Comparison of ENCODE assay signal across 8 cellular contexts in genomic region chr1:100952970-100953369, GRCh38. TPM values are rescaled to one million over a fixed set of nuclear protein-coding genes. Genes with fewer than 3 reads are reported as not detected.
DNase-seq lines count a peak whose midpoint lies in the region; ATAC-seq and TF ChIP-seq lines count a peak whose summit lies in the region.
"Not testable (repeated sequence)": the region's sequence is repeated elsewhere in the genome, so short reads cannot be mapped to it uniquely, and the experiment has no call there.

No MANE protein-coding gene starts in this region.

- H2AFZ ChIP-seq in H9 (ENCODE audit: low read length), result not testable (repeated sequence)

- H3K27ac ChIP-seq in CD4-positive, alpha-beta T cell (ENCODE audit: low read depth, low read length), result not testable (repeated sequence)
- peak overlapping the region; percentile 45 for H3K27ac ChIP-seq in H9 (ENCODE audit: insufficient read length, low read depth, low read length)

- H3K79me1 ChIP-seq in H9 (ENCODE audit: insufficient read depth, low read depth, low read length, poor library complexity, severe bottlenecking), result not testable (repeated sequence)

- POLR2A ChIA-PET in CD4-positive, alpha-beta T cell (lab: Charles Lee), result interaction anchor here (0.9 kb wide), 1 partner anchor 10 kb away, joined by 3 read pairs; no protein-coding TSS in a partner anchor
- POLR2A ChIA-PET in activated B cell treated with CpG ODN at 0.5 μM for 24 hours (lab: Charles Lee), result not testable (repeated sequence)

- not testable (repeated sequence) for H4K8ac ChIP-seq in H9 (replicated peaks; ENCODE audit: insufficient read length, low read depth, low read length)

- not testable (repeated sequence) for H3K27me3 ChIP-seq in CD4-positive, alpha-beta T cell (ENCODE audit: control insufficient read depth, insufficient read depth, low read length); H9 (ENCODE audit: insufficient read depth, low read length)

- not testable (repeated sequence) for H3K14ac ChIP-seq in H9 (ENCODE audit: insufficient read depth, low read length)

- H3K23me2 ChIP-seq in H9 (ENCODE audit: insufficient read length, low read depth, low read length, poor library complexity, severe bottlenecking), result not testable (repeated sequence)

- not testable (repeated sequence) for H3K4me3 ChIP-seq in epithelial cell of esophagus (ENCODE audit: low read length)

- H2BK120ac ChIP-seq in H9 (ENCODE audit: low read depth, low read length, poor library complexity, severe bottlenecking), result not testable (repeated sequence)

- peak overlapping the region; percentile 3 for H3K4me3 Mint-ChIP-seq in CD4-positive, alpha-beta T cell
- H3K4me3 Mint-ChIP-seq in H9; activated B cell treated with CpG ODN at 0.5 μM for 24 hours; activated T-cell treated with anti-CD3 and anti-CD28 coated beads, Interleukin-2, amount 50 U/mL, for 4 hours; activated naive CD8-positive, alpha-beta T cell treated with anti-CD3 and anti-CD28 coated beads, Interleukin-2, amount 50 U/mL, for 24 hours; natural killer cell: not testable (repeated sequence)

- WGBS in H9 (ENCODE audit: extremely low coverage, insufficient read length, low lambda C conversion rate), result no CpG with 5 or more reads among the region's 1 CpG

- H3K23ac ChIP-seq in H9 (ENCODE audit: insufficient read length, low read depth, low read length), result not testable (repeated sequence)

- not testable (repeated sequence) for H3K18ac ChIP-seq in H9 (ENCODE audit: insufficient read length, low read depth, low read length)

- H3K4me1 Mint-ChIP-seq in CD4-positive, alpha-beta T cell (ENCODE audit: low read depth), result peaks cover 66% of the 10 kb centered on the region
- peaks cover 53 to 57% of the 10 kb centered on the region in 2 experiments for H3K4me1 Mint-ChIP-seq in H9
- H3K4me1 Mint-ChIP-seq in activated B cell treated with CpG ODN at 0.5 μM for 24 hours, result peaks cover 48% of the 10 kb centered on the region
- H3K4me1 Mint-ChIP-seq in activated T-cell treated with anti-CD3 and anti-CD28 coated beads, Interleukin-2, amount 50 U/mL, for 4 hours (ENCODE audit: low read depth), result peaks cover 58% of the 10 kb centered on the region
- H3K4me1 Mint-ChIP-seq in activated naive CD8-positive, alpha-beta T cell treated with anti-CD3 and anti-CD28 coated beads, Interleukin-2, amount 50 U/mL, for 24 hours, result peaks cover 74% of the 10 kb centered on the region
- peaks cover 51 to 56% of the 10 kb centered on the region in 2 donors for H3K4me1 Mint-ChIP-seq in natural killer cell

- not testable (repeated sequence) for H3K27me3 Mint-ChIP-seq in CD4-positive, alpha-beta T cell; H9 (ENCODE audit: low read depth); activated B cell treated with CpG ODN at 0.5 μM for 24 hours; activated T-cell treated with anti-CD3 and anti-CD28 coated beads, Interleukin-2, amount 50 U/mL, for 4 hours (ENCODE audit: low read depth); activated naive CD8-positive, alpha-beta T cell treated with anti-CD3 and anti-CD28 coated beads, Interleukin-2, amount 50 U/mL, for 24 hours; natural killer cell (ENCODE audit: low read depth in 2 of 2)

- ATAC-seq in CD4-positive, alpha-beta T cell (ENCODE audit: poor library complexity); activated B cell treated with CpG ODN at 0.5 μM for 24 hours (ENCODE audit: low read depth): not testable (repeated sequence)
- peak; percentile 83 to 87 for ATAC-seq in activated T-cell treated with anti-CD3 and anti-CD28 coated beads, Interleukin-2, amount 50 U/mL, for 4 hours
- peak; percentile 92 for ATAC-seq in activated naive CD8-positive, alpha-beta T cell treated with anti-CD3 and anti-CD28 coated beads, Interleukin-2, amount 50 U/mL, for 24 hours
- peak in 2 of 3 donors; percentile 15 to 46 for ATAC-seq in natural killer cell

- H3K9me3 ChIP-seq in CD4-positive, alpha-beta T cell (ENCODE audit: control insufficient read depth, low read length), result peaks cover 17% of the 10 kb centered on the region
- H3K9me3 ChIP-seq in H9 (ENCODE audit: control insufficient read depth, low read depth, low read length), result not testable (repeated sequence)

- not testable (repeated sequence) for H4K91ac ChIP-seq in H9 (ENCODE audit: insufficient read length, low read depth, low read length)

- not testable (repeated sequence) for TF ChIP-seq CTCF in CD4-positive, alpha-beta T cell (IDR thresholded peaks at IDR 0.05); H9 (conservative IDR thresholded peaks at IDR 0.05); activated B cell treated with CpG ODN at 0.5 μM for 24 hours (IDR thresholded peaks at IDR 0.05); epithelial cell of esophagus (IDR thresholded peaks at IDR 0.05; ENCODE audit: insufficient read depth, low read depth, low read length, missing control alignments); natural killer cell (IDR thresholded peaks at IDR 0.05)

- H4K20me1 ChIP-seq in H9 (ENCODE audit: control insufficient read depth, insufficient read depth, insufficient read length), result not testable (repeated sequence)

- H3T11ph ChIP-seq in H9 (ENCODE audit: low read length), result not testable (repeated sequence)

- H2BK12ac ChIP-seq in H9 (ENCODE audit: insufficient read length, low read depth, low read length), result not testable (repeated sequence)

- not testable (repeated sequence) for H3K56ac ChIP-seq in H9 (ENCODE audit: insufficient read length, low read depth, low read length)

- H2AK5ac ChIP-seq in H9 (ENCODE audit: insufficient read length, low read length), result not testable (repeated sequence)

- intact Hi-C loops in CD4-positive, alpha-beta T cell (cut with DNase I, micrococcal nuclease); activated B cell treated with CpG ODN at 0.5 μM for 24 hours (cut with micrococcal nuclease); natural killer cell (cut with micrococcal nuclease): not testable (repeated sequence)

- H3K9ac ChIP-seq in H9 (ENCODE audit: extremely low read depth, insufficient read length, low read length), result not testable (repeated sequence)

- CTCF ChIA-PET in CD4-positive, alpha-beta T cell (lab: Charles Lee); activated B cell treated with CpG ODN at 0.5 μM for 24 hours (lab: Charles Lee): not testable (repeated sequence)

- DNase-seq in CD4-positive, alpha-beta T cell; H9; activated B cell treated with CpG ODN at 0.5 μM for 24 hours; activated T-cell treated with anti-CD3 and anti-CD28 coated beads, Interleukin-2, amount 50 U/mL, for 4 hours; activated naive CD8-positive, alpha-beta T cell treated with anti-CD3 and anti-CD28 coated beads, Interleukin-2, amount 50 U/mL, for 24 hours; natural killer cell: not testable (repeated sequence)
- peak; percentile 78 for DNase-seq in epithelial cell of esophagus (ENCODE audit: low read depth)
- DNase-seq in stimulated activated CD4-positive, alpha-beta T cell treated with anti-CD3 and anti-CD28 coated beads, Interleukin-4, amount 100 ng/mL, for 24 hours, result peak; percentile 32

- H3K4me2 ChIP-seq in H9 (ENCODE audit: insufficient read depth, insufficient read length, low read length), result not testable (repeated sequence)

- H3K4ac ChIP-seq in H9 (ENCODE audit: low read depth, low read length), result not testable (repeated sequence)

- H2BK15ac ChIP-seq in H9 (ENCODE audit: low read depth, low read length), result not testable (repeated sequence)

- H2BK5ac ChIP-seq in H9 (ENCODE audit: insufficient read length, low read length), result not testable (repeated sequence)

- not testable (repeated sequence) for H4K5ac ChIP-seq in H9 (ENCODE audit: insufficient read length, low read depth, low read length)

- not testable (repeated sequence) for H2BK20ac ChIP-seq in H9 (ENCODE audit: low read depth, low read length, poor library complexity, severe bottlenecking)

- peaks cover 21% of the 10 kb centered on the region for H3K9me3 Mint-ChIP-seq in CD4-positive, alpha-beta T cell
- not testable (repeated sequence) for H3K9me3 Mint-ChIP-seq in H9, natural killer cell
- H3K9me3 Mint-ChIP-seq in activated B cell treated with CpG ODN at 0.5 μM for 24 hours, result peaks cover 10% of the 10 kb centered on the region
- peaks cover 28% of the 10 kb centered on the region for H3K9me3 Mint-ChIP-seq in activated T-cell treated with anti-CD3 and anti-CD28 coated beads, Interleukin-2, amount 50 U/mL, for 4 hours
- peaks cover 43% of the 10 kb centered on the region for H3K9me3 Mint-ChIP-seq in activated naive CD8-positive, alpha-beta T cell treated with anti-CD3 and anti-CD28 coated beads, Interleukin-2, amount 50 U/mL, for 24 hours

- peaks cover 13% of the 10 kb centered on the region; the same call in 1 of the 2 replicates for H3K4me1 ChIP-seq in H9 (ENCODE audit: insufficient read depth, low read length)

- H3K36me3 Mint-ChIP-seq in CD4-positive, alpha-beta T cell (ENCODE audit: low read depth), result peaks cover 73% of the 10 kb centered on the region
- H3K36me3 Mint-ChIP-seq in H9 (ENCODE audit: insufficient read depth in 1 of 3, low read depth in 3 of 3), result peaks cover 18 to 24% (median 23%) of the 10 kb centered on the region in 3 experiments
- peaks cover 36% of the 10 kb centered on the region for H3K36me3 Mint-ChIP-seq in activated B cell treated with CpG ODN at 0.5 μM for 24 hours (ENCODE audit: low read depth)
- H3K36me3 Mint-ChIP-seq in activated T-cell treated with anti-CD3 and anti-CD28 coated beads, Interleukin-2, amount 50 U/mL, for 4 hours (ENCODE audit: insufficient read depth), result peaks cover 54% of the 10 kb centered on the region
- peaks cover 78% of the 10 kb centered on the region for H3K36me3 Mint-ChIP-seq in activated naive CD8-positive, alpha-beta T cell treated with anti-CD3 and anti-CD28 coated beads, Interleukin-2, amount 50 U/mL, for 24 hours (ENCODE audit: low read depth)
- peaks cover 11% of the 10 kb centered on the region for H3K36me3 Mint-ChIP-seq in natural killer cell

- not testable (repeated sequence) for H3K79me2 ChIP-seq in H9 (ENCODE audit: insufficient read depth, low read length)

- H3K27ac Mint-ChIP-seq in CD4-positive, alpha-beta T cell, result peak overlapping the region; percentile 96
- H3K27ac Mint-ChIP-seq in H9, result peak overlapping the region; percentile 85 to 93 (median 89); a peak in 6 of 7 replicates
- H3K27ac Mint-ChIP-seq in activated B cell treated with CpG ODN at 0.5 μM for 24 hours, result peak overlapping the region; percentile 26
- peak overlapping the region; percentile 90 for H3K27ac Mint-ChIP-seq in activated naive CD8-positive, alpha-beta T cell treated with anti-CD3 and anti-CD28 coated beads, Interleukin-2, amount 50 U/mL, for 24 hours
- peak overlapping the region; percentile 83 to 92 for H3K27ac Mint-ChIP-seq in natural killer cell

RNA-seq across cellular contexts. Expression of gene SLC30A7, which starts 57.1 kb away (rescaled TPM):
- 10 to 100 TPM; 21.6 to 21.7 TPM for total RNA-seq in CD4-positive, alpha-beta T cell
- 25.6 and 26.6 TPM in 2 replicates for total RNA-seq in H9 (2021)
- total RNA-seq in activated B cell treated with CpG ODN at 0.5 μM for 24 hours, result 21.1 and 25.7 TPM in 2 replicates
- total RNA-seq in activated T-cell treated with anti-CD3 and anti-CD28 coated beads, Interleukin-2, amount 50 U/mL, for 4 hours, result 10 to 100 TPM; 37.7 to 48.9 (median 46.3) TPM
- 10 to 100 TPM; 27.7 to 38.8 (median 36.2) TPM for total RNA-seq in natural killer cell

RNA-seq across cellular contexts. Expression of gene EXTL2, which starts 58.3 kb away (rescaled TPM):
- 1 to 10 TPM; 1.5 to 1.8 TPM for total RNA-seq in CD4-positive, alpha-beta T cell
- total RNA-seq in H9 (2021) (36.3 and 37.9 TPM in 2 replicates), activated B cell treated with CpG ODN at 0.5 μM for 24 hours (3.7 and 4.8 TPM in 2 replicates), natural killer cell (1 to 10 TPM; 3.5 to 5.8 (median 3.9) TPM)
- total RNA-seq in activated T-cell treated with anti-CD3 and anti-CD28 coated beads, Interleukin-2, amount 50 U/mL, for 4 hours, result 1 to 10 TPM; 4.5 to 6.0 (median 5.8) TPM

Comparison
In these comparisons a context has a peak if more than half of its experiments do, and no peak if none do; other contexts are left out.
1. H3K27ac Mint-ChIP-seq: peak in every context shown above with its lines; median percentile 96 in CD4-positive, alpha-beta T cell; 90 in activated naive CD8-positive, alpha-beta T cell treated with anti-CD3 and anti-CD28 coated beads, Interleukin-2, amount 50 U/mL, for 24 hours; 89 in H9; 88 in natural killer cell; 26 in activated B cell treated with CpG ODN at 0.5 μM for 24 hours.